In genomic region chr14:90399541-90400444, GRCh38 we compare ENCODE assay signal across 8 cellular contexts. TPM values are rescaled to one million over a fixed set of nuclear protein-coding genes. Genes with fewer than 3 reads are reported as not detected.
A peak's percentile ranks its signal among the peaks of the same experiment; 100 is the strongest.
DNase-seq lines count a peak whose midpoint lies in the region; ATAC-seq and TF ChIP-seq lines count a peak whose summit lies in the region.

No MANE protein-coding gene starts in this region.

- peak; percentile 98 for TF ChIP-seq CTCF in Panc1 (IDR thresholded peaks at IDR 0.05)
- TF ChIP-seq CTCF in esophagus squamous epithelium (IDR thresholded peaks at IDR 0.05): peak; percentile 97 to 100 (median 99)

- TF ChIP-seq POLR2A in esophagus squamous epithelium (IDR thresholded peaks at IDR 0.05): no peak

- H3K4me1 Mint-ChIP-seq in naive thymus-derived CD8-positive, alpha-beta T cell: peaks cover 37 to 67% (median 60%) of the 10 kb centered on the region in 4 donors
- H3K4me1 Mint-ChIP-seq in stimulated activated effector memory CD8-positive, alpha-beta T cell treated with anti-CD3 and anti-CD28 coated beads, Interleukin-12 subunit alpha, Interleukin-12 subunit beta, amount 100 ng/mL, for 72 hours: peaks cover 68% of the 10 kb centered on the region

- peak; percentile 94 for DNase-seq in DMS53 (lab: John Stamatoyannopoulos, UW)
- DNase-seq in KG1 (lab: John Stamatoyannopoulos, UW): peak; percentile 91
- peak; percentile 73 for DNase-seq in Panc1 (ENCODE audit: low read depth, low spot score)
- peak; percentile 85 to 88 for DNase-seq in activated T-cell treated with anti-CD3 and anti-CD28 coated beads, Interleukin-2, amount 50 U/mL, for 48 hours
- peak; percentile 71 for DNase-seq in esophagus squamous epithelium (lab: John Stamatoyannopoulos, UW)
- peak; percentile 71 to 93 (median 86) for DNase-seq in naive thymus-derived CD8-positive, alpha-beta T cell
- DNase-seq in stimulated activated effector memory CD8-positive, alpha-beta T cell treated with anti-CD3 and anti-CD28 coated beads, Interleukin-12 subunit alpha, Interleukin-12 subunit beta, amount 100 ng/mL, for 72 hours (ENCODE audit: low spot score in 2 of 2): peak; percentile 72 to 88

- no peaks in the 10 kb centered on the region for H3K27me3 Mint-ChIP-seq in naive thymus-derived CD8-positive, alpha-beta T cell

- no TSS peak for BruUV-seq in Panc1 (replicated peaks; lab: Mats Ljungman, UMichigan)

- POLR2A ChIA-PET in Panc1 (lab: Charles Lee): no interaction called here
- POLR2A ChIA-PET in naive thymus-derived CD8-positive, alpha-beta T cell (lab: Charles Lee): interaction anchor here (1.0 to 17.4 kb wide), 4 partner anchors 10 to 297 kb away, joined by 3 to 689 read pairs (median 4); no protein-coding TSS in a partner anchor

- in situ Hi-C loops in Panc1 (cut with HindIII; ENCODE audit: low pct_unique_long_range_greater_than_20kb, low sequenced_read_pairs): no loop called here

- intact Hi-C loops in Panc1 (cut with micrococcal nuclease; ENCODE audit: unreplicated experiment) (loop anchor here (2.0 to 10.0 kb wide), 4 partner anchors 97 to 355 kb away; no protein-coding TSS in a partner anchor), esophagus squamous epithelium (cut with DNase I) (loop anchor here (2.0 to 10.0 kb wide), 2 partner anchors 115 to 297 kb away; no protein-coding TSS in a partner anchor)

- WGBS in esophagus squamous epithelium, 2 donors: 26 to 36% methylated on average over 11 to 12 of the region's 14 CpGs

- H3K4me1 ChIP-seq in Panc1 (ENCODE audit: control insufficient read depth, insufficient read depth, low read length) (peaks cover 11% of the 10 kb centered on the region), esophagus squamous epithelium (peaks cover 10 to 70% (median 41%) of the 10 kb centered on the region in 3 donors)

- peaks cover 30% of the 10 kb centered on the region for H3K36me3 ChIP-seq in Panc1 (ENCODE audit: control insufficient read depth, insufficient read depth, low read length)
- H3K36me3 ChIP-seq in esophagus squamous epithelium: peaks cover 36 to 46% (median 39%) of the 10 kb centered on the region in 3 donors

- H3K36me3 Mint-ChIP-seq in naive thymus-derived CD8-positive, alpha-beta T cell: peaks cover 18 to 63% (median 39%) of the 10 kb centered on the region in 3 donors
- H3K36me3 Mint-ChIP-seq in stimulated activated effector memory CD8-positive, alpha-beta T cell treated with anti-CD3 and anti-CD28 coated beads, Interleukin-12 subunit alpha, Interleukin-12 subunit beta, amount 100 ng/mL, for 72 hours: peaks cover 89% of the 10 kb centered on the region

- peak overlapping the region; percentile 90 to 99 (median 98) for H3K4me3 Mint-ChIP-seq in naive thymus-derived CD8-positive, alpha-beta T cell
- peak overlapping the region; percentile 91 for H3K4me3 Mint-ChIP-seq in stimulated activated effector memory CD8-positive, alpha-beta T cell treated with anti-CD3 and anti-CD28 coated beads, Interleukin-12 subunit alpha, Interleukin-12 subunit beta, amount 100 ng/mL, for 72 hours

- H3K9me3 ChIP-seq in Panc1 (ENCODE audit: control insufficient read depth, insufficient read depth, low read depth, low read length) (no peaks in the 10 kb centered on the region), esophagus squamous epithelium (no peaks in the 10 kb centered on the region)

- ATAC-seq in GM21717 (IDR thresholded peaks at IDR 0.05; ENCODE audit: unreplicated experiment) (peak; percentile 49), Panc1 (peak; percentile 79)
- ATAC-seq in naive thymus-derived CD8-positive, alpha-beta T cell: peak; percentile 47 to 49
- ATAC-seq in stimulated activated effector memory CD8-positive, alpha-beta T cell treated with anti-CD3 and anti-CD28 coated beads, Interleukin-12 subunit alpha, Interleukin-12 subunit beta, amount 100 ng/mL, for 72 hours: peak; percentile 71

- H3K27ac Mint-ChIP-seq in naive thymus-derived CD8-positive, alpha-beta T cell: peak overlapping the region; percentile 91 to 100 (median 99)
- peak overlapping the region; percentile 99 for H3K27ac Mint-ChIP-seq in stimulated activated effector memory CD8-positive, alpha-beta T cell treated with anti-CD3 and anti-CD28 coated beads, Interleukin-12 subunit alpha, Interleukin-12 subunit beta, amount 100 ng/mL, for 72 hours

- CTCF ChIA-PET in Panc1 (lab: Charles Lee): interaction anchor here (0.6 to 1.1 kb wide), 6 partner anchors 9 to 359 kb away, joined by 3 to 8 read pairs (median 4); no protein-coding TSS in a partner anchor

- H3K27me3 ChIP-seq in Panc1 (ENCODE audit: control insufficient read depth, insufficient read depth, low read length): no peaks in the 10 kb centered on the region
- H3K27me3 ChIP-seq in esophagus squamous epithelium: no peaks in the 10 kb centered on the region

- H3K27ac ChIP-seq in Panc1 (ENCODE audit: low read length): no peak overlapping the region; the same call in 1 of the 2 replicates
- H3K27ac ChIP-seq in esophagus squamous epithelium: peak overlapping the region; percentile 95 to 99 (median 96)

- peak overlapping the region; percentile 82 to 92; a peak in 3 of 4 replicates for H3K4me3 ChIP-seq in Panc1 (ENCODE audit: low read depth in 2 of 2, low read length in 2 of 2)
- H3K4me3 ChIP-seq in esophagus squamous epithelium: peak overlapping the region; percentile 85 to 94 (median 88)

- H3K9me3 Mint-ChIP-seq in naive thymus-derived CD8-positive, alpha-beta T cell: peaks cover 0 to 4% (median 0%) of the 10 kb centered on the region in 9 donors
- H3K9me3 Mint-ChIP-seq in stimulated activated effector memory CD8-positive, alpha-beta T cell treated with anti-CD3 and anti-CD28 coated beads, Interleukin-12 subunit alpha, Interleukin-12 subunit beta, amount 100 ng/mL, for 72 hours: no peaks in the 10 kb centered on the region

RNA-seq across cellular contexts. Expression of gene CALM1, which starts 3.0 kb away (rescaled TPM):
- total RNA-seq in Panc1 (2021; ENCODE audit: unreplicated experiment) (182 TPM), esophagus squamous epithelium (100 to 1,000 TPM; 329 to 554 (median 426) TPM)
- 247 TPM for polyA plus RNA-seq in Panc1 (2012; ENCODE audit: insufficient read length)
- total RNA-seq in naive thymus-derived CD8-positive, alpha-beta T cell: 100 to 1,000 TPM; 735 to 757 TPM
- 1,000 to 10,000 TPM; 1,900 to 2,853 (median 2,404) TPM for polyA plus RNA-seq in naive thymus-derived CD8-positive, alpha-beta T cell
